In the genomic region with DNA sequence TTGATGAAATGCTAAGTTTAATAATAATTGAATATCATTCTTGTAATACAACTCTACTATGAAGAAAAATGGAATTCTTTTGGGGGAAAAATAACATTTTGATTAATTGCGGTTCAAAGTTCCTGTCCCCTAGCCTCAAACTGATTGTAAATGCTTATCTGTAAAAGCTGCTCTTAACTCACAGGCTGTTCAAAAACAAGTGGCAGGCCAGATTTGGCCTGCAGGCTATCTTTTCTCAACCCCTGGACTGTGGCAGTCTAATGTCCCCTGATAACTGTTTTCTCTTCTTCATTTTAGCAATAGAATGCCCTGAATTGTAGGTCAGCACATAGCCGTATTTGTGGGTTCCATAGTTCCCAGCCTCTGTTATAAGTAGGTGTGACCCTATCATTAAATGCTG, we compare ENCODE assay signal across 31 cellular contexts. TPM values are rescaled to one million over a fixed set of nuclear protein-coding genes. Genes with fewer than 3 reads are reported as not detected.
"Had no signal": no experiment of that assay in that cellular context is flagged by ENCODE, and none has a peak within 500 bp of the region (broad histone marks: within the 10 kb centered on the region; RNA-seq: fewer than 3 reads in every experiment).

No MANE protein-coding gene starts in this region.

- H3K9me3 Mint-ChIP-seq: stimulated activated naive CD8-positive, alpha-beta T cell treated with anti-CD3 and anti-CD28 coated beads, Interleukin-15, Interleukin-2, amounts not matched to agents 100 ng/mL and 50 ng/mL, for 24 hours; type B pancreatic cell had no signal

- H3K27me3 Mint-ChIP-seq: stimulated activated memory B cell treated with anti-CD40 and anti-IgM and Interleukin-4, amounts not matched to agents 10 μg/mL and 1 μg/mL and 100 μg/mL, for 72 hours; stimulated activated naive CD8-positive, alpha-beta T cell treated with anti-CD3 and anti-CD28 coated beads, Interleukin-15, amount 100 ng/mL, for 72 hours; stimulated activated naive CD8-positive, alpha-beta T cell treated with anti-CD3 and anti-CD28 coated beads, Interleukin-15, Interleukin-2, amounts not matched to agents 100 ng/mL and 50 ng/mL, for 24 hours; type B pancreatic cell had no signal

- H3K4me1 ChIP-seq: suprapubic skin, testis, thyroid gland, tibial artery, tibial nerve, transverse colon, upper lobe of left lung, upper lobe of right lung, uterus, vagina had no signal

- H3K4me3 Mint-ChIP-seq: stimulated activated effector memory CD8-positive, alpha-beta T cell treated with anti-CD3 and anti-CD28 coated beads, Interleukin-12 subunit alpha, Interleukin-12 subunit beta, amount 100 ng/mL, for 72 hours; stimulated activated memory B cell treated with anti-CD40 and anti-IgM and Interleukin-4, amounts not matched to agents 10 μg/mL and 1 μg/mL and 100 μg/mL, for 72 hours; stimulated activated naive B cell treated with anti-CD40 and anti-IgM and Interleukin-4, amounts not matched to agents 10 μg/mL and 1 μg/mL and 100 μg/mL, for 72 hours; stimulated activated naive CD8-positive, alpha-beta T cell treated with anti-CD3 and anti-CD28 coated beads, Interleukin-15, amount 100 ng/mL, for 72 hours; stimulated activated naive CD8-positive, alpha-beta T cell treated with anti-CD3 and anti-CD28 coated beads, Interleukin-15, Interleukin-2, amounts not matched to agents 100 ng/mL and 50 ng/mL, for 24 hours; type B pancreatic cell had no signal

- ATAC-seq: stimulated activated effector memory CD8-positive, alpha-beta T cell treated with anti-CD3 and anti-CD28 coated beads, Interleukin-12 subunit alpha, Interleukin-12 subunit beta, amount 100 ng/mL, for 72 hours; stimulated activated memory B cell treated with anti-CD40 and anti-IgM and Interleukin-4, amounts not matched to agents 10 μg/mL and 1 μg/mL and 100 μg/mL, for 72 hours; stimulated activated naive B cell treated with anti-CD40 and anti-IgM and Interleukin-4, amounts not matched to agents 10 μg/mL and 1 μg/mL and 100 μg/mL, for 72 hours; stimulated activated naive CD8-positive, alpha-beta T cell treated with anti-CD3 and anti-CD28 coated beads, Interleukin-15, amount 100 ng/mL, for 72 hours; stimulated activated naive CD8-positive, alpha-beta T cell treated with anti-CD3 and anti-CD28 coated beads, Interleukin-15, Interleukin-2, amounts not matched to agents 100 U/mL and 50 U/mL, for 24 hours had no signal

- H3K9me3 ChIP-seq: testis, thyroid gland had no signal

- H3K4me3 ChIP-seq: stomach, suprapubic skin, testis, thoracic aorta, thyroid gland, tibial artery, tibial nerve, transverse colon, upper lobe of left lung, upper lobe of right lung, uterus, vagina had no signal

- DNase-seq: stimulated activated CD4-positive, alpha-beta T cell treated with anti-CD3 and anti-CD28 coated beads, Interleukin-2, amount 100 ng/mL, for 48 hours; stimulated activated CD4-positive, alpha-beta T cell treated with anti-CD3 and anti-CD28 coated beads, Interleukin-4, amount 100 ng/mL, for 1 hour; stimulated activated CD4-positive, alpha-beta T cell treated with anti-CD3 and anti-CD28 coated beads, Interleukin-4, amount 100 ng/mL, for 24 hours; stimulated activated CD4-positive, alpha-beta T cell treated with anti-CD3 and anti-CD28 coated beads, Interleukin-4, amount 100 ng/mL, for 4 hours; stimulated activated CD8-positive, alpha-beta memory T cell treated with anti-CD3 and anti-CD28 coated beads, Interleukin-4, amount 100 ng/mL, for 48 hours; stimulated activated naive B cell treated with anti-CD40 and anti-IgM and Interleukin-4, amounts not matched to agents 10 μg/mL and 1 μg/mL and 100 μg/mL, for 72 hours; stimulated activated naive CD4-positive, alpha-beta T cell; stimulated activated naive CD4-positive, alpha-beta T cell treated with Interleukin-2 at 50 U/mL for 16 hours; stimulated activated naive CD8-positive, alpha-beta T cell treated with anti-CD3 and anti-CD28 coated beads, Interleukin-15, amount 100 ng/mL, for 72 hours; stimulated activated naive CD8-positive, alpha-beta T cell treated with anti-CD3 and anti-CD28 coated beads, Interleukin-15, Interleukin-2, amounts not matched to agents 100 U/mL and 50 U/mL, for 24 hours; stomach; substantia nigra; testis; thyroid gland; tibial artery; transverse colon; trophoblast cell; upper lobe of left lung; upper lobe of right lung; uterus had no signal

- H3K4me1 Mint-ChIP-seq: stimulated activated effector memory CD8-positive, alpha-beta T cell treated with anti-CD3 and anti-CD28 coated beads, Interleukin-12 subunit alpha, Interleukin-12 subunit beta, amount 100 ng/mL, for 72 hours; stimulated activated memory B cell treated with anti-CD40 and anti-IgM and Interleukin-4, amounts not matched to agents 10 μg/mL and 1 μg/mL and 100 μg/mL, for 72 hours; stimulated activated naive B cell treated with anti-CD40 and anti-IgM and Interleukin-4, amounts not matched to agents 10 μg/mL and 1 μg/mL and 100 μg/mL, for 72 hours; stimulated activated naive CD8-positive, alpha-beta T cell treated with anti-CD3 and anti-CD28 coated beads, Interleukin-15, amount 100 ng/mL, for 72 hours had no signal

- H3K36me3 Mint-ChIP-seq: stimulated activated effector memory CD8-positive, alpha-beta T cell treated with anti-CD3 and anti-CD28 coated beads, Interleukin-12 subunit alpha, Interleukin-12 subunit beta, amount 100 ng/mL, for 72 hours; stimulated activated memory B cell treated with anti-CD40 and anti-IgM and Interleukin-4, amounts not matched to agents 10 μg/mL and 1 μg/mL and 100 μg/mL, for 72 hours; type B pancreatic cell had no signal

- H3K27ac ChIP-seq: stomach, suprapubic skin, testis, thoracic aorta, thyroid gland, tibial artery, tibial nerve, transverse colon, upper lobe of left lung, upper lobe of right lung, uterus, vagina had no signal

- H3K27ac Mint-ChIP-seq: stimulated activated effector memory CD8-positive, alpha-beta T cell treated with anti-CD3 and anti-CD28 coated beads, Interleukin-12 subunit alpha, Interleukin-12 subunit beta, amount 100 ng/mL, for 72 hours; stimulated activated memory B cell treated with anti-CD40 and anti-IgM and Interleukin-4, amounts not matched to agents 10 μg/mL and 1 μg/mL and 100 μg/mL, for 72 hours; stimulated activated naive B cell treated with anti-CD40 and anti-IgM and Interleukin-4, amounts not matched to agents 10 μg/mL and 1 μg/mL and 100 μg/mL, for 72 hours; stimulated activated naive CD8-positive, alpha-beta T cell treated with anti-CD3 and anti-CD28 coated beads, Interleukin-15, amount 100 ng/mL, for 72 hours; stimulated activated naive CD8-positive, alpha-beta T cell treated with anti-CD3 and anti-CD28 coated beads, Interleukin-15, Interleukin-2, amounts not matched to agents 100 ng/mL and 50 ng/mL, for 24 hours; type B pancreatic cell had no signal

- FAIRE-seq: urothelium cell line had no signal

- H3K27me3 ChIP-seq: stomach, suprapubic skin, testis, thyroid gland, tibial artery, tibial nerve, transverse colon, upper lobe of left lung, upper lobe of right lung, uterus, vagina had no signal

- H3K36me3 ChIP-seq: stomach, suprapubic skin, thoracic aorta, thyroid gland, tibial artery, tibial nerve, transverse colon, upper lobe of left lung, upper lobe of right lung, uterus, vagina had no signal

RNA-seq across cellular contexts. Expression of a gene that starts 23.5 kb away (rescaled TPM):
- total RNA-seq: temporal lobe, transverse colon, upper lobe of right lung, ureter, vagina had no signal
